ENCODE assay signal across 8 cellular contexts in the genomic region with DNA sequence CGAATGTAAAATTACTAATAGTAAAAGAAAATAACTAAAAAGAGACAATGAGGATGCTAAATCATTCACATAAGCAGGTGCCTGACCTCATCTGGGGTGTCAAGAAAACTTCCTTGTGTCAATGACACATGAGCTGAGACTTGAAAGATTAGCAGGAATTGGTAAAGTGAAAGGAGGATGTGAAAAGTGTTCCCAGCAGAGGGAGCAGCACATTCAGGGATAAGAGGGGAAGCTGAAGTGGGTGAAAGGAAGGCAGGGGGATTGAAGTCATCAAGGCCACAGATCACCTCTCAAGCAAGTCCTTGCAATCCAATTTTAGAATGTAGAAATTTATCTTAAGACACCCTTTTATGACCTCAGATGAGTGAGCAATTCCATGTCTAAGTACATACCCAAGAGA.
DNase-seq lines count a peak whose midpoint lies in the region; ATAC-seq, FAIRE-seq and TF ChIP-seq lines count a peak whose summit lies in the region.

No MANE protein-coding gene starts in this region.

- no peaks in the 10 kb centered on the region for H3K4me1 ChIP-seq in mesenchymal stem cell (ENCODE audit: control insufficient read depth, insufficient read depth, low read depth, low read length)

- no peak for ATAC-seq in HG02973 (IDR thresholded peaks at IDR 0.05; ENCODE audit: unreplicated experiment)

- no peaks in the 10 kb centered on the region for H3K79me1 ChIP-seq in mesenchymal stem cell (replicated peaks; ENCODE audit: low read length, poor library complexity, severe bottlenecking)

- no peak overlapping the region for H2BK5ac ChIP-seq in mesenchymal stem cell (ENCODE audit: low read depth, low read length, poor library complexity, severe bottlenecking)

- TF ChIP-seq CTCF in bronchial epithelial cell (IDR thresholded peaks at IDR 0.05; ENCODE audit: insufficient read depth, low read length, severe bottlenecking), result peak; percentile 61

- no peak overlapping the region for H3K4ac ChIP-seq in mesenchymal stem cell (ENCODE audit: low read depth in 1 of 2, low read length in 2 of 2)

- H4K8ac ChIP-seq in mesenchymal stem cell (ENCODE audit: low read length), result no peak overlapping the region

- H3K9me3 ChIP-seq in mesenchymal stem cell (ENCODE audit: control insufficient read depth, low read length), result no peaks in the 10 kb centered on the region

- H2BK120ac ChIP-seq in mesenchymal stem cell (ENCODE audit: low read depth, low read length), result no peak overlapping the region

- H3K36me3 ChIP-seq in bronchial epithelial cell (ENCODE audit: control insufficient read depth, insufficient read depth, low read length), result no peaks in the 10 kb centered on the region
- no peaks in the 10 kb centered on the region for H3K36me3 ChIP-seq in mesenchymal stem cell (ENCODE audit: control insufficient read depth in 1 of 2, insufficient read depth in 2 of 2, low read depth in 1 of 2, low read length in 2 of 2)

- no peak overlapping the region for H2AK5ac ChIP-seq in mesenchymal stem cell (ENCODE audit: low read length, severe bottlenecking)

- no peak overlapping the region for H2BK12ac ChIP-seq in mesenchymal stem cell (ENCODE audit: low read length in 2 of 2)

- H3K9ac ChIP-seq in mesenchymal stem cell (ENCODE audit: low read length), result peak overlapping the region; percentile 7

- no CpG with 5 or more reads among the region's 1 CpG for WGBS in mesenchymal stem cell

- H3K4me2 ChIP-seq in mesenchymal stem cell (ENCODE audit: low read length, poor library complexity, severe bottlenecking), result no peak overlapping the region

- H3K27me3 ChIP-seq in bronchial epithelial cell (ENCODE audit: control insufficient read depth, insufficient read depth, low read length) (no peaks in the 10 kb centered on the region), mesenchymal stem cell (ENCODE audit: control insufficient read depth in 1 of 2, insufficient read depth in 1 of 2, low read length in 2 of 2) (peaks cover 0 to 3% of the 10 kb centered on the region in 2 experiments)

- H3K23ac ChIP-seq in mesenchymal stem cell (ENCODE audit: low read length in 2 of 2), result no peak overlapping the region

- H2AFZ ChIP-seq in mesenchymal stem cell (ENCODE audit: low read depth, low read length), result no peak overlapping the region

- no peak overlapping the region for H4K91ac ChIP-seq in mesenchymal stem cell (ENCODE audit: low read length)

- no peak overlapping the region for H2BK15ac ChIP-seq in mesenchymal stem cell (ENCODE audit: low read depth, poor library complexity, severe bottlenecking)

- DNase-seq in GDM1 (lab: John Stamatoyannopoulos, UW) (peak; percentile 10), NCI-H2029 treated with DMSO at 0.1 percent for 48 hours (lab: John Stamatoyannopoulos, UW) (peak; percentile 51), bronchial epithelial cell (ENCODE audit: low read depth) (peak; percentile 71), mesenchymal stem cell (peak; percentile 70)
- no peak for DNase-seq in stimulated activated CD4-positive, alpha-beta T cell treated with anti-CD3 and anti-CD28 coated beads, Interleukin-4, amount 100 ng/mL, for 24 hours
- no peak for DNase-seq in activated naive CD4-positive, alpha-beta T cell (lab: John Stamatoyannopoulos, UW)
- no peak for DNase-seq in activated effector memory CD4-positive, alpha-beta T cell treated with Interleukin-2 at 50 U/mL for 16 hours

- H3K18ac ChIP-seq in mesenchymal stem cell (ENCODE audit: low read depth in 1 of 2, low read length in 2 of 2), result no peak overlapping the region

- no peak overlapping the region for H3K14ac ChIP-seq in mesenchymal stem cell (ENCODE audit: low read length in 2 of 2)

- no peak for FAIRE-seq in bronchial epithelial cell (lab: Jason Lieb, UNC)

- H3K27ac ChIP-seq in mesenchymal stem cell (ENCODE audit: low read length, poor library complexity, severe bottlenecking), result no peak overlapping the region

- H3K4me3 ChIP-seq in bronchial epithelial cell (ENCODE audit: low read depth, low read length) (no peak overlapping the region), mesenchymal stem cell (ENCODE audit: insufficient read depth in 1 of 2, low read depth in 1 of 2, low read length in 2 of 2) (no peak overlapping the region)

Comparison
In these comparisons a context has a peak if more than half of its experiments do, and no peak if none do; other contexts are left out.
1. DNase-seq: peak in GDM1 (single experiment), NCI-H2029 treated with DMSO at 0.1 percent for 48 hours (single experiment), bronchial epithelial cell (single experiment) and mesenchymal stem cell (single experiment); none in stimulated activated CD4-positive, alpha-beta T cell treated with anti-CD3 and anti-CD28 coated beads, Interleukin-4, amount 100 ng/mL, for 24 hours (single experiment), activated naive CD4-positive, alpha-beta T cell (0 of 4) and activated effector memory CD4-positive, alpha-beta T cell treated with Interleukin-2 at 50 U/mL for 16 hours (single experiment).